ENCODE assay signal across 8 cellular contexts in the genomic region with DNA sequence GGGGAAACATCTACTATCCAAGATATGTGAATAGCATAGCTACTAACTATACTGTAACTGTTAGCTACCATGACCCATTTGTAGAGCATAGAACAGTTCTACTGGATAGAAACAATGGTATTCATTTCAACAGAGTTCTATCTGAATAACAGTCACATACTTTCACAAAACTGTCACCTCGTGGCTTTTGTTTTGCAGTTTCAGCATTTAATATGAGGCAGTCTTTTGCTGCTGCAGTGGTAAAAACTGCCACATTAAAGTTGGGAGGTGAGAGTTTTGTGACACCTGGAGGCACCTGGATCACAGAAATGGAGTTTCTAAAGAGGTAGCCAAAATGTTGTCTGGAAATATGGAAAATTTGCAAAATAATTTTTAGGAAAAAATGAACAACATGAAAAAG.
"Had no signal": no experiment of that assay in that cellular context is flagged by ENCODE, and none has a peak within 500 bp of the region (broad histone marks: within the 10 kb centered on the region; RNA-seq: fewer than 3 reads in every experiment).

No MANE protein-coding gene starts in this region.

- ATAC-seq: GM23338, K562 had no signal

- H2AFZ ChIP-seq: GM23338 had no signal

- DNase-seq: H9, HCEC 1CT, IMR-90 had no signal

- H3K4me2 ChIP-seq: GM23338 had no signal

- H3K4me3 ChIP-seq: GM23338, K562 had no signal

- H3K27ac ChIP-seq: HL-60 had no signal

- FAIRE-seq: H1, H54, K562 had no signal
